22 cellular contexts compared by ENCODE assay signal in the genomic region with DNA sequence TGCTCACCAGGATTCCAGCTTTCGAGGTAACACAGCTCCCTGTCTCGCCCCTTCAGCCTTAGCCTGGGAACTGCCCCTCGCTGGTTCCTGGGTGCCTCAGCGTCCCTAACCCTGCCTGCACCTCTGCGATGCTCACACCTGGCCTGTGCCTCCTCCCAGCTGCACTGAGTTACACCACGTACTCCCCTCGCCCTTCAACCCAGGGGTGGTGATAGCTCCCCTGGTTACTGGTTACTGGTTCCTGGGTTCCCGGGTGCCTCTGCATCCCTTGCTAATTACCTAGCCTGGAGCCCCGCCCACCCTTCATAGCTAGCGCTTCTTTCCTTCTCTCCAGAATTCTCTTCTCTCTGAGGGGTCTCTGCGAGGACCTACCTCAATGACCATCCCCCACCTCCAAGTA.
"Had no signal": no experiment of that assay in that cellular context is flagged by ENCODE, and none has a peak within 500 bp of the region (broad histone marks: within the 10 kb centered on the region; RNA-seq: fewer than 3 reads in every experiment).

No MANE protein-coding gene starts in this region.

- H3K27ac ChIP-seq: foreskin keratinocyte, neutrophil, ovary, suprapubic skin, tibial nerve had no signal

- DNase-seq: activated CD4-positive, alpha-beta T cell treated with anti-CD3 and anti-CD28 coated beads for 36 hours; activated CD4-positive, alpha-beta T cell treated with anti-CD3 and anti-CD28 coated beads, Interleukin-2, amount 50 U/mL, for 4 hours; activated effector memory CD4-positive, alpha-beta T cell treated with anti-CD3 and anti-CD28 coated beads, Interleukin-2, amount 50 U/mL, for 16 hours; activated naive CD4-positive, alpha-beta T cell treated with anti-CD3 and anti-CD28 coated beads, Interleukin-2, amount 50 U/mL, for 16 hours; activated T-cell treated with anti-CD3 and anti-CD28 coated beads, Interleukin-2, amount 50 U/mL, for 72 hours; aorta; foreskin keratinocyte; naive B cell; right cardiac atrium; stimulated activated CD4-positive, alpha-beta T cell treated with anti-CD3 and anti-CD28 coated beads, Interleukin-1b, Interleukin-23, amount 100 ng/mL, for 48 hours; stimulated activated naive CD8-positive, alpha-beta T cell treated with anti-CD3 and anti-CD28 coated beads, Interleukin-15, amount 100 ng/mL, for 72 hours; T1000 had no signal

- H3K4me3 ChIP-seq: lung, ovary, suprapubic skin, tibial nerve had no signal

- H3K36me3 ChIP-seq: ovary had no signal

- ATAC-seq: activated CD4-positive, alpha-beta T cell treated with anti-CD3 and anti-CD28 coated beads for 36 hours; activated T-cell treated with anti-CD3 and anti-CD28 coated beads, Interleukin-2, amount 50 U/mL, for 72 hours; foreskin keratinocyte; stimulated activated naive CD8-positive, alpha-beta T cell treated with anti-CD3 and anti-CD28 coated beads, Interleukin-15, amount 100 ng/mL, for 72 hours had no signal

- H3K27me3 ChIP-seq: foreskin keratinocyte, neutrophil, ovary, suprapubic skin, tibial nerve had no signal

- FAIRE-seq: keratinocyte, urothelium cell line had no signal

- H3K27me3 Mint-ChIP-seq: activated CD4-positive, alpha-beta T cell treated with anti-CD3 and anti-CD28 coated beads for 36 hours; naive B cell; stimulated activated naive CD8-positive, alpha-beta T cell treated with anti-CD3 and anti-CD28 coated beads, Interleukin-15, amount 100 ng/mL, for 72 hours had no signal

- H3K9me3 ChIP-seq: neutrophil, ovary, suprapubic skin, tibial nerve had no signal

- H3K4me3 Mint-ChIP-seq: activated CD4-positive, alpha-beta T cell treated with anti-CD3 and anti-CD28 coated beads for 36 hours; activated T-cell treated with anti-CD3 and anti-CD28 coated beads, Interleukin-2, amount 50 U/mL, for 72 hours; brain; stimulated activated naive CD8-positive, alpha-beta T cell treated with anti-CD3 and anti-CD28 coated beads, Interleukin-15, amount 100 ng/mL, for 72 hours; T-helper 1 cell treated with Interleukin-12 subunit alpha and Interleukin-12 subunit beta and Interleukin-4 antibody, amounts not matched to agents 30 μg/mL and 1 μg/mL, for 36 hours; WTC11 had no signal

- H3K27ac Mint-ChIP-seq: activated CD4-positive, alpha-beta T cell treated with anti-CD3 and anti-CD28 coated beads for 36 hours; activated T-cell treated with anti-CD3 and anti-CD28 coated beads, Interleukin-2, amount 50 U/mL, for 72 hours; T-helper 1 cell treated with Interleukin-12 subunit alpha and Interleukin-12 subunit beta and Interleukin-4 antibody, amounts not matched to agents 30 μg/mL and 1 μg/mL, for 36 hours; WTC11 had no signal

- H3K9me3 Mint-ChIP-seq: activated T-cell treated with anti-CD3 and anti-CD28 coated beads, Interleukin-2, amount 50 U/mL, for 72 hours; brain; stimulated activated naive CD8-positive, alpha-beta T cell treated with anti-CD3 and anti-CD28 coated beads, Interleukin-15, amount 100 ng/mL, for 72 hours; T-helper 1 cell treated with Interleukin-12 subunit alpha and Interleukin-12 subunit beta and Interleukin-4 antibody, amounts not matched to agents 30 μg/mL and 1 μg/mL, for 36 hours; WTC11 had no signal
